Comparison of ENCODE assay signal across 2 cellular contexts in the genomic region with DNA sequence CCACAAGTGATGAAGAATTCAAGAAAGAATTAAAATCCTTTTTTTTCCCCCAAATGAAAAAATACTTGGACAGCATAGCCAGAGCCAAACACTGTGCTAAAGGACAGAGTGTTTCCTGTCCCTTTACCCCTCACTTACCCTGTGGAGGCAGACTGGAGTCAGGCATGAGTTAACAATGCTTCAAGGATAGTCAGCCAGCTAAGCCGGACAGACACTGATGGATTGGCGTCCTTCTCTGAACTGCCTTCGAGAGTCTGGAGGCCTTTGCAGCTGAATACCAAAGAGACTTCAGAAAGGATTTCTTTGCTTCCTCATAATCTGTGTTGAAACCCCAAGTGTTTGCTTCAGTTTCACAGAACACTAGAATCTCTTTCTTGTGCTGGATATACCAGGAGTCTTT.
TF ChIP-seq lines count a peak whose summit lies in the region.

No MANE protein-coding gene starts in this region.

TF ChIP-seq in IMR-90, 13 proteins besides CTCF, POLR2A, EP300 and RAD21:
- no peak for TF ChIP-seq NFE2L2 (IDR thresholded peaks at IDR 0.05; ENCODE audit: low read depth, low read length)
- no peak for TF ChIP-seq MAZ (IDR thresholded peaks at IDR 0.05; ENCODE audit: borderline replicate concordance, low read depth, low read length)
- no peak for TF ChIP-seq CHD1 (IDR thresholded peaks at IDR 0.05; ENCODE audit: low read depth, low read length)
- TF ChIP-seq BHLHE40 (IDR thresholded peaks at IDR 0.05; ENCODE audit: low read depth, low read length) = no peak
- TF ChIP-seq, protein P1, sequence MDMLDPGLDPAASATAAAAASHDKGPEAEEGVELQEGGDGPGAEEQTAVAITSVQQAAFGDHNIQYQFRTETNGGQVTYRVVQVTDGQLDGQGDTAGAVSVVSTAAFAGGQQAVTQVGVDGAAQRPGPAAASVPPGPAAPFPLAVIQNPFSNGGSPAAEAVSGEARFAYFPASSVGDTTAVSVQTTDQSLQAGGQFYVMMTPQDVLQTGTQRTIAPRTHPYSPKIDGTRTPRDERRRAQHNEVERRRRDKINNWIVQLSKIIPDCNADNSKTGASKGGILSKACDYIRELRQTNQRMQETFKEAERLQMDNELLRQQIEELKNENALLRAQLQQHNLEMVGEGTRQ (IDR thresholded peaks at IDR 0.05; ENCODE audit: low read depth, low read length) = no peak

TF ChIP-seq in GM12878, 131 proteins besides CTCF, POLR2A, EP300 and RAD21:
- TF ChIP-seq, protein P2, sequence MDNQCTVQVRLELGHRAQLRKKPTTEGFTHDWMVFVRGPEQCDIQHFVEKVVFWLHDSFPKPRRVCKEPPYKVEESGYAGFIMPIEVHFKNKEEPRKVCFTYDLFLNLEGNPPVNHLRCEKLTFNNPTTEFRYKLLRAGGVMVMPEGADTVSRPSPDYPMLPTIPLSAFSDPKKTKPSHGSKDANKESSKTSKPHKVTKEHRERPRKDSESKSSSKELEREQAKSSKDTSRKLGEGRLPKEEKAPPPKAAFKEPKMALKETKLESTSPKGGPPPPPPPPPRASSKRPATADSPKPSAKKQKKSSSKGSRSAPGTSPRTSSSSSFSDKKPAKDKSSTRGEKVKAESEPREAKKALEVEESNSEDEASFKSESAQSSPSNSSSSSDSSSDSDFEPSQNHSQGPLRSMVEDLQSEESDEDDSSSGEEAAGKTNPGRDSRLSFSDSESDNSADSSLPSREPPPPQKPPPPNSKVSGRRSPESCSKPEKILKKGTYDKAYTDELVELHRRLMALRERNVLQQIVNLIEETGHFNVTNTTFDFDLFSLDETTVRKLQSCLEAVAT (IDR thresholded peaks at IDR 0.05) = no peak
- TF ChIP-seq SUZ12 (IDR thresholded peaks at IDR 0.05; ENCODE audit: unreplicated experiment) = no peak
- TF ChIP-seq CHD2 (IDR thresholded peaks at IDR 0.05; ENCODE audit: borderline replicate concordance, low read depth, low read length) = no peak
- TF ChIP-seq BRCA1 (IDR thresholded peaks at IDR 0.05; ENCODE audit: low read depth, low read length) = no peak
- TF ChIP-seq PAX8 (IDR thresholded peaks at IDR 0.05) = no peak
- TF ChIP-seq NR2C2 (IDR thresholded peaks at IDR 0.05; ENCODE audit: borderline replicate concordance, control insufficient read depth, insufficient read length, low read depth) = no peak
- no peak for TF ChIP-seq CHD4 (IDR thresholded peaks at IDR 0.05)
- TF ChIP-seq RFX5 (IDR thresholded peaks at IDR 0.05; ENCODE audit: low read depth, low read length) = no peak
- no peak for TF ChIP-seq ZBTB11 (CRISPR knock-in tag; IDR thresholded peaks at IDR 0.05)
- TF ChIP-seq, protein P3, sequence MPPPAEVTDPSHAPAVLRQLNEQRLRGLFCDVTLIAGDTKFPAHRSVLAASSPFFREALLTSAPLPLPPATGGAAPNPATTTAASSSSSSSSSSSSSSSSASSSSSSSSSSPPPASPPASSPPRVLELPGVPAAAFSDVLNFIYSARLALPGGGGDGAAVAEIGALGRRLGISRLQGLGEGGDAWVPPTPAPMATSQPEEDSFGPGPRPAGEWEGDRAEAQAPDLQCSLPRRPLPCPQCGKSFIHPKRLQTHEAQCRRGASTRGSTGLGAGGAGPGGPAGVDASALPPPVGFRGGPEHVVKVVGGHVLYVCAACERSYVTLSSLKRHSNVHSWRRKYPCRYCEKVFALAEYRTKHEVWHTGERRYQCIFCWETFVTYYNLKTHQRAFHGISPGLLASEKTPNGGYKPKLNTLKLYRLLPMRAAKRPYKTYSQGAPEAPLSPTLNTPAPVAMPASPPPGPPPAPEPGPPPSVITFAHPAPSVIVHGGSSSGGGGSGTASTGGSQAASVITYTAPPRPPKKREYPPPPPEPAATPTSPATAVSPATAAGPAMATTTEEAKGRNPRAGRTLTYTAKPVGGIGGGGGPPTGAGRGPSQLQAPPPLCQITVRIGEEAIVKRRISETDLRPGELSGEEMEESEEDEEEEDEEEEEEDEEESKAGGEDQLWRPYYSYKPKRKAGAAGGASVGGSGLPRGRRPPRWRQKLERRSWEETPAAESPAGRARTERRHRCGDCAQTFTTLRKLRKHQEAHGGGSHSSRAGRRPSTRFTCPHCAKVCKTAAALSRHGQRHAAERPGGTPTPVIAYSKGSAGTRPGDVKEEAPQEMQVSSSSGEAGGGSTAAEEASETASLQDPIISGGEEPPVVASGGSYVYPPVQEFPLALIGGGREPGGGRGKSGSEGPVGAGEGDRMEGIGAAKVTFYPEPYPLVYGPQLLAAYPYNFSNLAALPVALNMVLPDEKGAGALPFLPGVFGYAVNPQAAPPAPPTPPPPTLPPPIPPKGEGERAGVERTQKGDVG (CRISPR knock-in tag; IDR thresholded peaks at IDR 0.05) = no peak
- no peak for TF ChIP-seq SP1 (IDR thresholded peaks at IDR 0.05; ENCODE audit: low read depth, low read length)
- no peak for TF ChIP-seq PML (IDR thresholded peaks at IDR 0.05; ENCODE audit: low read length)
- no peak for TF ChIP-seq WRNIP1 (IDR thresholded peaks at IDR 0.05; ENCODE audit: borderline replicate concordance, low read depth, low read length)
- TF ChIP-seq BCLAF1 (IDR thresholded peaks at IDR 0.05) = no peak
- TF ChIP-seq RELB (IDR thresholded peaks at IDR 0.05; ENCODE audit: low read depth) = no peak
- no peak for TF ChIP-seq POLR2AphosphoS2 (IDR thresholded peaks at IDR 0.05; ENCODE audit: low read depth, low read length)
- TF ChIP-seq SMAD1 (IDR thresholded peaks at IDR 0.05; ENCODE audit: low read depth, partially characterized antibody) = no peak
- TF ChIP-seq ETV6 (conservative IDR thresholded peaks at IDR 0.05 in 1 of 2, IDR thresholded peaks at IDR 0.05 in 1 of 2; ENCODE audit: borderline replicate concordance in 1 of 2, low read depth in 1 of 2) = no peak
- TF ChIP-seq, protein P4, sequence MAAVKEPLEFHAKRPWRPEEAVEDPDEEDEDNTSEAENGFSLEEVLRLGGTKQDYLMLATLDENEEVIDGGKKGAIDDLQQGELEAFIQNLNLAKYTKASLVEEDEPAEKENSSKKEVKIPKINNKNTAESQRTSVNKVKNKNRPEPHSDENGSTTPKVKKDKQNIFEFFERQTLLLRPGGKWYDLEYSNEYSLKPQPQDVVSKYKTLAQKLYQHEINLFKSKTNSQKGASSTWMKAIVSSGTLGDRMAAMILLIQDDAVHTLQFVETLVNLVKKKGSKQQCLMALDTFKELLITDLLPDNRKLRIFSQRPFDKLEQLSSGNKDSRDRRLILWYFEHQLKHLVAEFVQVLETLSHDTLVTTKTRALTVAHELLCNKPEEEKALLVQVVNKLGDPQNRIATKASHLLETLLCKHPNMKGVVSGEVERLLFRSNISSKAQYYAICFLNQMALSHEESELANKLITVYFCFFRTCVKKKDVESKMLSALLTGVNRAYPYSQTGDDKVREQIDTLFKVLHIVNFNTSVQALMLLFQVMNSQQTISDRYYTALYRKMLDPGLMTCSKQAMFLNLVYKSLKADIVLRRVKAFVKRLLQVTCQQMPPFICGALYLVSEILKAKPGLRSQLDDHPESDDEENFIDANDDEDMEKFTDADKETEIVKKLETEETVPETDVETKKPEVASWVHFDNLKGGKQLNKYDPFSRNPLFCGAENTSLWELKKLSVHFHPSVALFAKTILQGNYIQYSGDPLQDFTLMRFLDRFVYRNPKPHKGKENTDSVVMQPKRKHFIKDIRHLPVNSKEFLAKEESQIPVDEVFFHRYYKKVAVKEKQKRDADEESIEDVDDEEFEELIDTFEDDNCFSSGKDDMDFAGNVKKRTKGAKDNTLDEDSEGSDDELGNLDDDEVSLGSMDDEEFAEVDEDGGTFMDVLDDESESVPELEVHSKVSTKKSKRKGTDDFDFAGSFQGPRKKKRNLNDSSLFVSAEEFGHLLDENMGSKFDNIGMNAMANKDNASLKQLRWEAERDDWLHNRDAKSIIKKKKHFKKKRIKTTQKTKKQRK (IDR thresholded peaks at IDR 0.05; ENCODE audit: low read depth, low read length) = no peak
- no peak for TF ChIP-seq GATAD2B (conservative IDR thresholded peaks at IDR 0.05; ENCODE audit: low read depth)
